In the genomic region with DNA sequence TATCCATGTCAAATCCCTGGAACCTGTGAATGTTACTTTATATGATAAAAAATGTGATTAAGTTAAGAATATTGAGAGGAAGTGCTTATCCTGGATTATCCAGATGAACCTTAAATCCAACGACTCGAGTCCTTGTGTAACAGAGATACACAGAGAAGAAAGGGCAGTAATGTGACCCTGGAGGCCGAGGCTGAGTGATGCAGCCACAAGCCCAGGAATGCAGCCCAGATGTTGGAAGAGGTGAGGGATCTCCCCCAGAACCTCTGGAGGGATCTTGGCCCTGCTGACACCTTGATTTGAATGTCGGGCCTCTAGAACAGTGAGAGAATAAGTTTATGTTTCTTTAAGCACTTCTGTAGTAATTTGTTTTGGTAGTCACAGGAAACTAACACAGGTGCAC, we compare ENCODE assay signal across 1 cellular context.
TF ChIP-seq lines count a peak whose summit lies in the region.

No MANE protein-coding gene starts in this region.

TF ChIP-seq in WTC11, 78 proteins besides CTCF, POLR2A, EP300 and RAD21 (continued from another document):
- TF ChIP-seq, protein P1, sequence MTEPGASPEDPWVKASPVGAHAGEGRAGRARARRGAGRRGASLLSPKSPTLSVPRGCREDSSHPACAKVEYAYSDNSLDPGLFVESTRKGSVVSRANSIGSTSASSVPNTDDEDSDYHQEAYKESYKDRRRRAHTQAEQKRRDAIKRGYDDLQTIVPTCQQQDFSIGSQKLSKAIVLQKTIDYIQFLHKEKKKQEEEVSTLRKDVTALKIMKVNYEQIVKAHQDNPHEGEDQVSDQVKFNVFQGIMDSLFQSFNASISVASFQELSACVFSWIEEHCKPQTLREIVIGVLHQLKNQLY (CRISPR knock-in tag; IDR thresholded peaks at IDR 0.05) = no peak
- TF ChIP-seq, protein P2, sequence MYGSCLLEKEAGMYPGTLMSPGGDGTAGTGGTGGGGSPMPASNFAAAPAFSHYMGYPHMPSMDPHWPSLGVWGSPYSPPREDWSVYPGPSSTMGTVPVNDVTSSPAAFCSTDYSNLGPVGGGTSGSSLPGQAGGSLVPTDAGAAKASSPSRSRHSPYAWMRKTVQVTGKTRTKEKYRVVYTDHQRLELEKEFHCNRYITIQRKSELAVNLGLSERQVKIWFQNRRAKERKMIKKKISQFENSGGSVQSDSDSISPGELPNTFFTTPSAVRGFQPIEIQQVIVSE (CRISPR knock-in tag; IDR thresholded peaks at IDR 0.05; ENCODE audit: borderline replicate concordance) = no peak
- no peak for TF ChIP-seq JAZF1 (CRISPR knock-in tag; IDR thresholded peaks at IDR 0.05)
- TF ChIP-seq TCF7 (CRISPR knock-in tag; IDR thresholded peaks at IDR 0.05; ENCODE audit: low read depth) = no peak
- TF ChIP-seq, protein P3, sequence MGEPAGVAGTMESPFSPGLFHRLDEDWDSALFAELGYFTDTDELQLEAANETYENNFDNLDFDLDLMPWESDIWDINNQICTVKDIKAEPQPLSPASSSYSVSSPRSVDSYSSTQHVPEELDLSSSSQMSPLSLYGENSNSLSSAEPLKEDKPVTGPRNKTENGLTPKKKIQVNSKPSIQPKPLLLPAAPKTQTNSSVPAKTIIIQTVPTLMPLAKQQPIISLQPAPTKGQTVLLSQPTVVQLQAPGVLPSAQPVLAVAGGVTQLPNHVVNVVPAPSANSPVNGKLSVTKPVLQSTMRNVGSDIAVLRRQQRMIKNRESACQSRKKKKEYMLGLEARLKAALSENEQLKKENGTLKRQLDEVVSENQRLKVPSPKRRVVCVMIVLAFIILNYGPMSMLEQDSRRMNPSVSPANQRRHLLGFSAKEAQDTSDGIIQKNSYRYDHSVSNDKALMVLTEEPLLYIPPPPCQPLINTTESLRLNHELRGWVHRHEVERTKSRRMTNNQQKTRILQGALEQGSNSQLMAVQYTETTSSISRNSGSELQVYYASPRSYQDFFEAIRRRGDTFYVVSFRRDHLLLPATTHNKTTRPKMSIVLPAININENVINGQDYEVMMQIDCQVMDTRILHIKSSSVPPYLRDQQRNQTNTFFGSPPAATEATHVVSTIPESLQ (CRISPR knock-in tag; IDR thresholded peaks at IDR 0.05) = no peak
- TF ChIP-seq, protein P4, sequence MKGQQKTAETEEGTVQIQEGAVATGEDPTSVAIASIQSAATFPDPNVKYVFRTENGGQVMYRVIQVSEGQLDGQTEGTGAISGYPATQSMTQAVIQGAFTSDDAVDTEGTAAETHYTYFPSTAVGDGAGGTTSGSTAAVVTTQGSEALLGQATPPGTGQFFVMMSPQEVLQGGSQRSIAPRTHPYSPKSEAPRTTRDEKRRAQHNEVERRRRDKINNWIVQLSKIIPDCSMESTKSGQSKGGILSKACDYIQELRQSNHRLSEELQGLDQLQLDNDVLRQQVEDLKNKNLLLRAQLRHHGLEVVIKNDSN (CRISPR knock-in tag; IDR thresholded peaks at IDR 0.05) = no peak
- no peak for TF ChIP-seq CREM (CRISPR knock-in tag; IDR thresholded peaks at IDR 0.05)
- TF ChIP-seq ATF1 (CRISPR knock-in tag; IDR thresholded peaks at IDR 0.05) = no peak
